ENCODE assay signal across 11 cellular contexts in genomic region chr19:55670280-55671053, GRCh38. TPM values are rescaled to one million over a fixed set of nuclear protein-coding genes. Genes with fewer than 3 reads are reported as not detected.
DNase-seq lines count a peak whose midpoint lies in the region; ATAC-seq and TF ChIP-seq lines count a peak whose summit lies in the region.
"Had no signal": no experiment of that assay in that cellular context is flagged by ENCODE, and none has a peak within 500 bp of the region (broad histone marks: within the 10 kb centered on the region; RNA-seq: fewer than 3 reads in every experiment).

No MANE protein-coding gene starts in this region.

- H3K14ac ChIP-seq in neuronal stem cell (ENCODE audit: low read length): peak overlapping the region; percentile 100

- no CpG with 5 or more reads among the region's 23 CpGs for WGBS in neuronal stem cell (ENCODE audit: extremely low coverage in 2 of 2, insufficient read length in 2 of 2, insufficient replicate concordance in 1 of 2), 2 donors
- 75% methylated on average over 17 of the region's 23 CpGs for WGBS in esophagus muscularis mucosa

- no peak overlapping the region for H2AFZ ChIP-seq in neuronal stem cell (ENCODE audit: low read length)

- no peaks in the 10 kb centered on the region for H3K27me3 Mint-ChIP-seq in Caco-2 (ENCODE audit: insufficient read depth, unreplicated experiment)
- no peaks in the 10 kb centered on the region for H3K27me3 Mint-ChIP-seq in CD8-positive, alpha-beta T cell (ENCODE audit: low read depth)
- H3K27me3 Mint-ChIP-seq: naive thymus-derived CD4-positive, alpha-beta T cell had no signal

- peak overlapping the region; percentile 83 for H3K27ac Mint-ChIP-seq in Caco-2 (ENCODE audit: unreplicated experiment)
- H3K27ac Mint-ChIP-seq in CD8-positive, alpha-beta T cell: no peak overlapping the region

- intact Hi-C loops in Caco-2 (cut with micrococcal nuclease; ENCODE audit: unreplicated experiment): no loop called here
- intact Hi-C loops in CD8-positive, alpha-beta T cell (cut with DNase I, micrococcal nuclease): loop anchor here in 1 of 2 experiments (10.0 kb wide), 2 partner anchors 666 to 1226 kb away; partner anchors contain the start of gene LENG8
- intact Hi-C loops in esophagus muscularis mucosa (cut with DNase I): no loop called here

- H3K23ac ChIP-seq in neuronal stem cell (ENCODE audit: low read depth, low read length, poor library complexity): peak overlapping the region; percentile 100

- TF ChIP-seq CTCF in Caco-2 (IDR thresholded peaks at IDR 0.05; ENCODE audit: insufficient read depth in 1 of 2, low read depth in 1 of 2, low read length in 1 of 2, severe bottlenecking in 1 of 2, unreplicated experiment in 1 of 2) (no peak), HEK293 (tag by site-specific recombination; IDR thresholded peaks at IDR 0.05) (no peak), esophagus muscularis mucosa (IDR thresholded peaks at IDR 0.05) (no peak)
- no peak for TF ChIP-seq CTCF in CD8-positive, alpha-beta T cell (IDR thresholded peaks at IDR 0.05)

- DNase-seq in Caco-2 (peak in 1 of 2 experiments; percentile 68), caudate nucleus (lab: John Stamatoyannopoulos, UW) (peak in 27 of 61 donors; percentile 3 to 85 (median 50)), neuronal stem cell (ENCODE audit: low spot score) (no peak), esophagus muscularis mucosa (ENCODE audit: extremely low spot score) (no peak)
- no peak for DNase-seq in CD8-positive, alpha-beta T cell
- DNase-seq: brain microvascular endothelial cell; naive thymus-derived CD4-positive, alpha-beta T cell had no signal

- peaks cover 50% of the 10 kb centered on the region for H3K4me1 Mint-ChIP-seq in Caco-2 (ENCODE audit: low read depth, unreplicated experiment)
- peaks cover 30% of the 10 kb centered on the region for H3K4me1 Mint-ChIP-seq in CD8-positive, alpha-beta T cell (ENCODE audit: low read depth)

- no peaks in the 10 kb centered on the region for H3K9me3 Mint-ChIP-seq in Caco-2 (ENCODE audit: unreplicated experiment)
- H3K9me3 Mint-ChIP-seq in CD8-positive, alpha-beta T cell: no peaks in the 10 kb centered on the region
- H3K9me3 Mint-ChIP-seq: naive thymus-derived CD4-positive, alpha-beta T cell had no signal

- H2BK120ac ChIP-seq in neuronal stem cell (ENCODE audit: low read depth, low read length): peak overlapping the region; percentile 96

- TF ChIP-seq POLR2A in esophagus muscularis mucosa (IDR thresholded peaks at IDR 0.05; ENCODE audit: low read depth): no peak

- H3K4me3 ChIP-seq in Caco-2 (ENCODE audit: low read depth, low read length) (no peak overlapping the region), HEK293 (ENCODE audit: low read depth, low read length) (no peak overlapping the region), neuronal stem cell (ENCODE audit: low read length in 2 of 2) (peak overlapping the region in 1 of 2 donors; percentile 4), esophagus muscularis mucosa (no peak overlapping the region)
- no peak overlapping the region for H3K4me3 ChIP-seq in CD8-positive, alpha-beta T cell (ENCODE audit: low read depth, low read length)
- H3K4me3 ChIP-seq: heart left ventricle, Peyer's patch had no signal

- H3K9ac ChIP-seq in neuronal stem cell (ENCODE audit: low read depth, low read length, poor library complexity): peak overlapping the region; percentile 96

- peak overlapping the region; percentile 34 for H3K4me3 Mint-ChIP-seq in Caco-2 (ENCODE audit: unreplicated experiment)
- no peak overlapping the region for H3K4me3 Mint-ChIP-seq in CD8-positive, alpha-beta T cell

- H3K36me3 Mint-ChIP-seq in Caco-2 (ENCODE audit: insufficient read depth, unreplicated experiment): peaks cover 99% of the 10 kb centered on the region
- peaks cover 72% of the 10 kb centered on the region for H3K36me3 Mint-ChIP-seq in CD8-positive, alpha-beta T cell

- CTCF ChIA-PET in Caco-2 (lab: Charles Lee): interaction anchor here (0.6 to 1.5 kb wide), 5 partner anchors 11 to 38 kb away, joined by 4 to 53 read pairs (median 6); partner anchors contain the start of gene U2AF2
- CTCF ChIA-PET in HEK293 (lab: Yijun Ruan, JAX): interaction anchor here (0.7 to 2.5 kb wide), 10 partner anchors 10 to 139 kb away, joined by 3 to 36 read pairs (median 6); partner anchors contain the start of gene U2AF2
- CTCF ChIA-PET in CD8-positive, alpha-beta T cell (lab: Charles Lee): interaction anchor here (0.9 to 3.0 kb wide), 7 partner anchors 8 to 38 kb away, joined by 3 to 14 read pairs (median 6); partner anchors contain the start of genes CCDC106 and U2AF2

- peak overlapping the region; percentile 100 for H3K4ac ChIP-seq in neuronal stem cell (ENCODE audit: low read length)

- peak overlapping the region; percentile 99 for H3K18ac ChIP-seq in neuronal stem cell (ENCODE audit: low read length)

- TF ChIP-seq EP300 in esophagus muscularis mucosa (IDR thresholded peaks at IDR 0.05): no peak

- BruUV-seq in Caco-2 (replicated peaks; lab: Mats Ljungman, UMichigan): no TSS peak

- H3K27ac ChIP-seq in HEK293 (ENCODE audit: extremely low read depth, low read depth, low read length) (peak overlapping the region; percentile 39; the same call in 1 of the 2 replicates), caudate nucleus (ENCODE audit: low read depth, low read length) (peak overlapping the region; percentile 53), neuronal stem cell (replicated peaks; ENCODE audit: low read length) (no peak overlapping the region), esophagus muscularis mucosa (replicated peaks in 1 of 4) (no peak overlapping the region)
- no peak overlapping the region for H3K27ac ChIP-seq in CD8-positive, alpha-beta T cell (ENCODE audit: low read depth, low read length)
- H3K27ac ChIP-seq: brain microvascular endothelial cell, heart left ventricle, Peyer's patch had no signal

- H4K8ac ChIP-seq in neuronal stem cell (ENCODE audit: low read depth, low read length): peak overlapping the region; percentile 100

- peak overlapping the region; percentile 25 for H3K4me2 ChIP-seq in neuronal stem cell (ENCODE audit: insufficient read depth, low read length, poor library complexity, severe bottlenecking)

- H3K27me3 ChIP-seq in Caco-2 (replicated peaks; ENCODE audit: control insufficient read depth, insufficient read depth, low read length): no peaks in the 10 kb centered on the region
- no peaks in the 10 kb centered on the region for H3K27me3 ChIP-seq in neuronal stem cell (ENCODE audit: control insufficient read depth in 3 of 3, insufficient read depth in 3 of 3, low read depth in 1 of 3, low read length in 3 of 3)
- H3K27me3 ChIP-seq in CD8-positive, alpha-beta T cell (ENCODE audit: insufficient read depth, low read length): no peaks in the 10 kb centered on the region
- no peaks in the 10 kb centered on the region for H3K27me3 ChIP-seq in esophagus muscularis mucosa
- H3K27me3 ChIP-seq: brain microvascular endothelial cell, heart left ventricle, Peyer's patch had no signal

- POLR2A ChIA-PET in Caco-2 (lab: Charles Lee): no interaction called here
- POLR2A ChIA-PET in HEK293 (lab: Yijun Ruan, JAX): interaction anchor here (0.6 to 1.9 kb wide), 5 partner anchors 14 to 1663 kb away, joined by 5 to 21 read pairs (median 5); partner anchors contain the start of genes HSPBP1 and U2AF2
- POLR2A ChIA-PET in CD8-positive, alpha-beta T cell (lab: Charles Lee): interaction anchor here (1.4 kb wide), 1 partner anchor 14 kb away, joined by 4 read pairs; no protein-coding TSS in a partner anchor

- peaks cover 22% of the 10 kb centered on the region for H3K36me3 ChIP-seq in Caco-2 (ENCODE audit: control insufficient read depth, insufficient read depth, low read length)
- peaks cover 29 to 70% of the 10 kb centered on the region in 2 experiments; a peak in 2 of 3 replicates for H3K36me3 ChIP-seq in HEK293 (ENCODE audit: control insufficient read depth in 2 of 2, insufficient read depth in 1 of 2, low read length in 2 of 2)
- peaks cover 55 to 81% of the 10 kb centered on the region in 2 donors for H3K36me3 ChIP-seq in neuronal stem cell (replicated peaks in 1 of 2; ENCODE audit: control insufficient read depth in 2 of 2, insufficient read depth in 2 of 2, low read length in 2 of 2)
- H3K36me3 ChIP-seq in CD8-positive, alpha-beta T cell (ENCODE audit: insufficient read depth, low read length): peaks cover 58% of the 10 kb centered on the region
- peaks cover 52 to 85% (median 78%) of the 10 kb centered on the region in 4 donors for H3K36me3 ChIP-seq in esophagus muscularis mucosa

- peak overlapping the region; percentile 100 for H4K91ac ChIP-seq in neuronal stem cell (ENCODE audit: low read depth, low read length, poor library complexity)

- peak overlapping the region; percentile 89 for H2BK15ac ChIP-seq in neuronal stem cell (ENCODE audit: low read length)

- peak overlapping the region; percentile 100 for H2BK12ac ChIP-seq in neuronal stem cell (ENCODE audit: low read length)

- no peak for ATAC-seq in CD8-positive, alpha-beta T cell
- ATAC-seq in GM21447 (IDR thresholded peaks at IDR 0.05; ENCODE audit: unreplicated experiment): no peak
- ATAC-seq: naive thymus-derived CD4-positive, alpha-beta T cell had no signal

- no peaks in the 10 kb centered on the region for H3K9me3 ChIP-seq in Caco-2
- no peaks in the 10 kb centered on the region for H3K9me3 ChIP-seq in HEK293 (ENCODE audit: control insufficient read depth, insufficient read depth, low read depth, low read length)
- H3K9me3 ChIP-seq in neuronal stem cell (replicated peaks in 1 of 2; ENCODE audit: control insufficient read depth in 2 of 2, insufficient read depth in 1 of 2, low read depth in 1 of 2, low read length in 2 of 2): no peaks in the 10 kb centered on the region
- H3K9me3 ChIP-seq in CD8-positive, alpha-beta T cell (ENCODE audit: low read length): no peaks in the 10 kb centered on the region
- no peaks in the 10 kb centered on the region for H3K9me3 ChIP-seq in esophagus muscularis mucosa
- H3K9me3 ChIP-seq: heart left ventricle, Peyer's patch had no signal

- H3K4me1 ChIP-seq in Caco-2 (peaks cover 49% of the 10 kb centered on the region), HEK293 (ENCODE audit: control insufficient read depth, insufficient read depth, low read length) (peaks cover 12% of the 10 kb centered on the region), neuronal stem cell (ENCODE audit: control insufficient read depth in 2 of 2, insufficient read depth in 1 of 2, low read depth in 1 of 2, low read length in 2 of 2) (peaks cover 5 to 13% of the 10 kb centered on the region in 2 donors), esophagus muscularis mucosa (peaks cover 7 to 52% (median 23%) of the 10 kb centered on the region in 4 donors)
- peaks cover 27% of the 10 kb centered on the region for H3K4me1 ChIP-seq in CD8-positive, alpha-beta T cell (ENCODE audit: insufficient read depth, low read length)

- peak overlapping the region; percentile 95 for H2AK5ac ChIP-seq in neuronal stem cell (ENCODE audit: low read depth, low read length)

- peaks cover 35% of the 10 kb centered on the region for H3K79me1 ChIP-seq in neuronal stem cell (ENCODE audit: low read depth, low read length)

- H2BK5ac ChIP-seq in neuronal stem cell (ENCODE audit: low read length): peak overlapping the region; percentile 11

RNA-seq across cellular contexts. Expression of gene EPN1, which starts 4.6 kb away (rescaled TPM):
- total RNA-seq in Caco-2 (2022): 197 and 201 TPM in 2 replicates
- polyA plus RNA-seq in neuronal stem cell (2013, experiment 1 of 2): 91.8 TPM
- polyA plus RNA-seq in neuronal stem cell (2013, experiment 2 of 2): 89.2 TPM
- total RNA-seq in CD8-positive, alpha-beta T cell: 10 to 100 TPM; 41.1 to 45.2 TPM
- total RNA-seq in esophagus muscularis mucosa: 100 to 1,000 TPM in 2 of 4 donors, 10 to 100 TPM in 2; 30.7 to 176 (median 104) TPM

RNA-seq across cellular contexts. Expression of gene U2AF2, which starts 15.6 kb away (rescaled TPM):
- 289 TPM in 2 replicates for total RNA-seq in Caco-2 (2022)
- polyA plus RNA-seq in neuronal stem cell (2013, experiment 1 of 2): 155 TPM
- polyA plus RNA-seq in neuronal stem cell (2013, experiment 2 of 2): 147 TPM
- total RNA-seq in CD8-positive, alpha-beta T cell: 100 to 1,000 TPM; 197 to 201 TPM
- 100 to 1,000 TPM in 2 of 4 donors, 10 to 100 TPM in 2; 80.4 to 122 (median 104) TPM for total RNA-seq in esophagus muscularis mucosa

RNA-seq across cellular contexts. Expression of gene CCDC106, which starts 22.5 kb away (rescaled TPM):
- total RNA-seq in Caco-2 (2022): 17.4 and 17.6 TPM in 2 replicates
- polyA plus RNA-seq in neuronal stem cell (2013, experiment 1 of 2): 19.8 TPM
- 19.8 TPM for polyA plus RNA-seq in neuronal stem cell (2013, experiment 2 of 2)
- 1 to 10 TPM; 1.3 to 2.6 TPM for total RNA-seq in CD8-positive, alpha-beta T cell
- total RNA-seq in esophagus muscularis mucosa: 10 to 100 TPM in 3 of 4 donors, 1 to 10 TPM in 1; 9.4 to 22.0 (median 19.2) TPM

RNA-seq across cellular contexts. Expression of gene ZNF581, which starts 27.0 kb away (rescaled TPM):
- total RNA-seq in Caco-2 (2022) (46.2 and 47.4 TPM in 2 replicates), esophagus muscularis mucosa (10 to 100 TPM; 13.3 to 26.6 (median 18.2) TPM)
- 37.9 TPM for polyA plus RNA-seq in neuronal stem cell (2013, experiment 1 of 2)
- polyA plus RNA-seq in neuronal stem cell (2013, experiment 2 of 2): 37.2 TPM
- 10 to 100 TPM; 25.6 to 25.7 TPM for total RNA-seq in CD8-positive, alpha-beta T cell

RNA-seq across cellular contexts. Expression of gene ZNF580, which starts 29.7 kb away (rescaled TPM):
- total RNA-seq in Caco-2 (2022): 38.5 and 41.4 TPM in 2 replicates
- 42.3 TPM for polyA plus RNA-seq in neuronal stem cell (2013, experiment 1 of 2)
- 43.4 TPM for polyA plus RNA-seq in neuronal stem cell (2013, experiment 2 of 2)
- 10 to 100 TPM; 30.1 to 32.0 TPM for total RNA-seq in CD8-positive, alpha-beta T cell
- total RNA-seq in esophagus muscularis mucosa: 10 to 100 TPM; 38.3 to 66.8 (median 43.1) TPM

Comparison
In these comparisons a context has a peak if more than half of its experiments do, and no peak if none do; other contexts are left out.
1. H3K27ac ChIP-seq: peak in HEK293 (single experiment) and caudate nucleus (single experiment); none in neuronal stem cell (single experiment), CD8-positive, alpha-beta T cell (single experiment) and esophagus muscularis mucosa (0 of 4).